In genomic region chr4:174522183-174523002, GRCh38 we compare ENCODE assay signal across 8 cellular contexts. TPM values are rescaled to one million over a fixed set of nuclear protein-coding genes. Genes with fewer than 3 reads are reported as not detected.
DNase-seq lines count a peak whose midpoint lies in the region; ATAC-seq and TF ChIP-seq lines count a peak whose summit lies in the region.

Gene HPGD (minus strand): TSS chr4:174522488. CDS start chr4:174522451, 37 bp downstream.

- peaks cover 24% of the 10 kb centered on the region for H3K27me3 Mint-ChIP-seq in activated B cell treated with CpG ODN at 0.5 μM for 24 hours

- H3K9me3 ChIP-seq in left lung = no peaks in the 10 kb centered on the region

- intact Hi-C loops in activated B cell treated with CpG ODN at 0.5 μM for 24 hours (cut with micrococcal nuclease) (no loop called here), left lung (cut with DNase I) (no loop called here)

- H3K27me3 ChIP-seq in KMS-11 (ENCODE audit: insufficient read depth, low read depth) (no peaks in the 10 kb centered on the region), left lung (peaks cover 16 to 39% of the 10 kb centered on the region in 2 donors)

- POLR2A ChIA-PET in activated B cell treated with CpG ODN at 0.5 μM for 24 hours (lab: Charles Lee) = interaction anchor here (0.6 kb wide), 1 partner anchor 1152 kb away, joined by 8 read pairs; no protein-coding TSS in a partner anchor

- peak within 1 kb of the TSS; percentile 97 for H2AFZ ChIP-seq in KMS-11 (ENCODE audit: low read depth)

- peaks cover 15% of the 10 kb centered on the region for H3K4me1 Mint-ChIP-seq in activated B cell treated with CpG ODN at 0.5 μM for 24 hours

- DNase-seq in DMS153 (lab: John Stamatoyannopoulos, UW) (peak; percentile 37), activated B cell treated with CpG ODN at 0.5 μM for 24 hours (peak; percentile 22), left lung (peak; percentile 68 to 91), middle frontal gyrus (ENCODE audit: extremely low spot score, low spot score) (no peak)
- peak; percentile 60 for DNase-seq in central memory CD4-positive, alpha-beta T cell
- DNase-seq in stimulated activated CD4-positive, alpha-beta T cell treated with anti-CD3 and anti-CD28 coated beads, Interleukin-4, amount 100 ng/mL, for 48 hours (ENCODE audit: low read depth in 2 of 2) = peak; percentile 22 to 28

- H3K4me1 ChIP-seq in KMS-11 (ENCODE audit: low read depth, poor library complexity, severe bottlenecking) (peaks cover 6% of the 10 kb centered on the region), left lung (peaks cover 10 to 21% of the 10 kb centered on the region in 2 donors)

- TF ChIP-seq CTCF in KMS-11 (conservative IDR thresholded peaks at IDR 0.05; ENCODE audit: low read depth, low read length) = no peak
- no peak for TF ChIP-seq CTCF in activated B cell treated with CpG ODN at 0.5 μM for 24 hours (IDR thresholded peaks at IDR 0.05)
- TF ChIP-seq CTCF in left lung (IDR thresholded peaks at IDR 0.05) = peak in 1 of 2 donors; percentile 9

- H3K4me3 Mint-ChIP-seq in activated B cell treated with CpG ODN at 0.5 μM for 24 hours = peak within 1 kb of the TSS; percentile 77

- peak within 1 kb of the TSS; percentile 83 for H3K4me2 ChIP-seq in KMS-11

- peak; percentile 78 for ATAC-seq in GM21737 (IDR thresholded peaks at IDR 0.05; ENCODE audit: unreplicated experiment)
- peak; percentile 81 for ATAC-seq in activated B cell treated with CpG ODN at 0.5 μM for 24 hours (ENCODE audit: low read depth)
- ATAC-seq in left lung = peak; percentile 81

- H3K9ac ChIP-seq in KMS-11 = peak within 1 kb of the TSS; percentile 31; the same call in 1 of the 2 replicates

- H3K4me3 ChIP-seq in KMS-11 (IDR thresholded peaks at IDR 0.05; ENCODE audit: insufficient read depth, low read depth, low read length) (no peak within 1 kb of the TSS), left lung (peak within 1 kb of the TSS; percentile 45 to 60)

- H3K36me3 ChIP-seq in KMS-11 (ENCODE audit: insufficient read depth) (no peaks in the 10 kb centered on the region), left lung (no peaks in the 10 kb centered on the region)

- H3K27ac Mint-ChIP-seq in activated B cell treated with CpG ODN at 0.5 μM for 24 hours = no peak within 1 kb of the TSS

- H3K36me3 Mint-ChIP-seq in activated B cell treated with CpG ODN at 0.5 μM for 24 hours (ENCODE audit: low read depth) = no peaks in the 10 kb centered on the region

- H3K79me2 ChIP-seq in KMS-11 (ENCODE audit: insufficient read depth, low read depth) = no peaks in the 10 kb centered on the region

- CTCF ChIA-PET in activated B cell treated with CpG ODN at 0.5 μM for 24 hours (lab: Charles Lee) = no interaction called here

- H3K9me3 Mint-ChIP-seq in activated B cell treated with CpG ODN at 0.5 μM for 24 hours = no peaks in the 10 kb centered on the region

- H4K20me1 ChIP-seq in KMS-11 (ENCODE audit: insufficient read depth) = no peaks in the 10 kb centered on the region

- no peak within 1 kb of the TSS for H3K27ac ChIP-seq in KMS-11
- peak within 1 kb of the TSS; percentile 13 to 79 for H3K27ac ChIP-seq in left lung

RNA-seq across cellular contexts. Expression of gene HPGD, which starts in this region (rescaled TPM):
- total RNA-seq in activated B cell treated with CpG ODN at 0.5 μM for 24 hours = 0.07 TPM in 1 of 2 replicates, not detected in the other
- 10 to 100 TPM; 45.4 to 62.6 TPM for total RNA-seq in left lung

Comparison
In these comparisons a context has a peak if more than half of its experiments do, and no peak if none do; other contexts are left out.
1. RNA of gene HPGD (total RNA-seq): 45.4 to 62.6 TPM in left lung; 0.07 TPM in activated B cell treated with CpG ODN at 0.5 μM for 24 hours; every median in the first group is over 10 times any median in the second.
2. Peak in DNase-seq and ATAC-seq in activated B cell treated with CpG ODN at 0.5 μM for 24 hours; RNA of the gene not detected or under 1 TPM.
3. Peak in every context shown above with its lines, with median percentiles within 50 percentile points of each other: ATAC-seq.